Comparison of ENCODE assay signal across 8 cellular contexts in the genomic region with DNA sequence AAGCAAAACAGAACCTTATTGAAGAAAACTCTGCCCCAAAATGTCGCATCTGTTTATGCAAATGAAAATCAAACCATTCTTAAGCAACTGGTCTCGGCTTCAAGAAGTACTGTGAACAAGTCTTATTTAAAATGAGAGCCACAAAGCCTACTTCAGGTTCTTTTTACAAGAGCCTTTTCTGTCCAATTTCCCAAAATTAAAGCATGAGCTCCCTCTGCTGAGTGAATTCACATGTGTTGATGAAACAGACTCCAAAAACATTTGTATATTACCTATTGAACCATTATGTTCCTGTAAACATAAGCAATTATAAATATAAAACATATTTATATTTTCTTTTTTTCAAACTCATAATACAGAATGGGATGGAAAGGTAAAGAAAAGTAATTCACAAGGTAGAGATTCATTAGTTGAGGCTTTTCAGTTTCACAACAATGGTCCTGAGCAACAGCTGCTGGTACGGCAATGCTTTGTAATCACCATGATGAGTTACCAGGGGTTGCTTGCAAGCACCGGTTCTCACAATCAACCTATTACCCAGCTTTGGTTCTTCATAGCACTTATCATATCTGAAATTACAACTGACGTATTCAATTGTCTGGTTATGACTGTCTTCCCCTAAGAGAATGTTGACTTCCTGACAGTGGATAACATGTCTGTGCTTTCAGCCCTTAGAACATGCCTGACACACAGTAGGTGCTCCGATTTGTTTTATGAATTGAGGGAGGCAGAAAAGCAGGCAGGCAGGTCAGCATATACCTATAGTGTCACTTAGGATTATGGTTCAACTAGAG.
DNase-seq lines count a peak whose midpoint lies in the region; ATAC-seq and TF ChIP-seq lines count a peak whose summit lies in the region.

No MANE protein-coding gene starts in this region.

- intact Hi-C loops in OCI-LY7 (cut with micrococcal nuclease; ENCODE audit: unreplicated experiment): loop anchor here (1.0 to 10.0 kb wide), 5 partner anchors 85 to 723 kb away; partner anchors contain the start of gene SPATS2L

- DNase-seq in DMS79 (lab: John Stamatoyannopoulos, UW): peak; percentile 60
- peak; percentile 84 for DNase-seq in OCI-LY7 (ENCODE audit: low spot score)
- DNase-seq in brain pericyte (ENCODE audit: low read depth, low spot score): peak; percentile 33
- peak; percentile 72 for DNase-seq in kidney tubule cell (ENCODE audit: low spot score)
- DNase-seq in tibial nerve (ENCODE audit: low spot score in 2 of 2): peak in 1 of 2 donors; percentile 83
- DNase-seq in ureter (ENCODE audit: low spot score): no peak

- H3K79me2 ChIP-seq in OCI-LY7 (ENCODE audit: insufficient read depth, low read depth, low read length): no peaks in the 10 kb centered on the region

- peak; percentile 92 for TF ChIP-seq CTCF in OCI-LY7 (conservative IDR thresholded peaks at IDR 0.05; ENCODE audit: low read length)
- peak; percentile 30 to 76 (median 44) for TF ChIP-seq CTCF in tibial nerve (IDR thresholded peaks at IDR 0.05)

- no peaks in the 10 kb centered on the region for H3K9me2 ChIP-seq in OCI-LY7 (ENCODE audit: insufficient read depth, low read length)

- no peak for TF ChIP-seq POLR2A in tibial nerve (IDR thresholded peaks at IDR 0.05)

- peaks cover 30% of the 10 kb centered on the region for H3K4me1 ChIP-seq in OCI-LY7 (ENCODE audit: insufficient read depth, low read length, poor library complexity, severe bottlenecking)
- no peaks in the 10 kb centered on the region for H3K4me1 ChIP-seq in tibial nerve

- H3K4me3 ChIP-seq in OCI-LY7 (ENCODE audit: low read depth, low read length, poor library complexity, severe bottlenecking) (no peak overlapping the region), tibial nerve (no peak overlapping the region)

- ATAC-seq in HG03342 (IDR thresholded peaks at IDR 0.05; ENCODE audit: unreplicated experiment) (peak; percentile 52), HG02840 (IDR thresholded peaks at IDR 0.05; ENCODE audit: low FRiP score, unreplicated experiment) (no peak)

- H3K9me3 ChIP-seq in OCI-LY7 (ENCODE audit: low read length): no peaks in the 10 kb centered on the region
- no peaks in the 10 kb centered on the region for H3K9me3 ChIP-seq in tibial nerve

- H3K36me3 ChIP-seq in OCI-LY7 (ENCODE audit: insufficient read depth, low read length) (no peaks in the 10 kb centered on the region), tibial nerve (no peaks in the 10 kb centered on the region)

- H3K4me2 ChIP-seq in OCI-LY7 (ENCODE audit: low read length): peak overlapping the region; percentile 33

- H3K27ac ChIP-seq in OCI-LY7 (ENCODE audit: low read depth, low read length, poor library complexity, severe bottlenecking) (no peak overlapping the region), tibial nerve (no peak overlapping the region)

- peak overlapping the region; percentile 92; the same call in 1 of the 2 replicates for H2AFZ ChIP-seq in OCI-LY7 (ENCODE audit: low read length)

- POLR2A ChIA-PET in OCI-LY7 (lab: Charles Lee): interaction anchor here (0.6 to 1.7 kb wide), 7 partner anchors 9 to 1214 kb away, joined by 3 to 6 read pairs (median 3); no protein-coding TSS in a partner anchor

- CTCF ChIA-PET in OCI-LY7 (lab: Charles Lee; ENCODE audit: unreplicated experiment): interaction anchor here (0.8 to 1.1 kb wide), 4 partner anchors 10 to 222 kb away, joined by 3 to 5 read pairs (median 4); no protein-coding TSS in a partner anchor

- BruUV-seq in OCI-LY7 (replicated peaks; lab: Mats Ljungman, UMichigan): no TSS peak

- H4K20me1 ChIP-seq in OCI-LY7 (ENCODE audit: insufficient read depth, low read length): no peaks in the 10 kb centered on the region

- no peak for TF ChIP-seq EP300 in tibial nerve (IDR thresholded peaks at IDR 0.05)

- no peaks in the 10 kb centered on the region for H3K27me3 ChIP-seq in tibial nerve

- 45 to 47% methylated on average over 6 of the region's 6 CpGs for WGBS in tibial nerve, 2 donors
